ENCODE assay signal across 25 cellular contexts in the genomic region with DNA sequence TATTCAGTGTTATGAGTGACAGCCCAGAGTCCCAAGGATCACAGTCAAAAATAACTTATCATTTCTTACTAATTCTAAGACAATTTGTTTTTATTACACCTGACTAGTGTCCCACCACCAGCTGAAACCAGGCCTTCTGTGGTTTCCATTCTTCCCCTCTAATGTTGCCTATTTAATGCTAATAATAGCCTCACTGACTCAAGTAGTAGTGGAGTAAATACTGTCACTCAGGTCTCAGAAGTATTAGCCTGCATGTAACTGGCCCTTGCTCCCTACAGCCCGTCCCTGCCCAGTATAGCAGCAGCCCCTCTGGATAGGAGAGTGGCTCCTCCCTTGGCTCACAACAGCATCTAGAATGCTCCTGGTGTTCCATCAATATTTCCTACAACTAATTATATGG.
"Had no signal": no experiment of that assay in that cellular context is flagged by ENCODE, and none has a peak within 500 bp of the region (broad histone marks: within the 10 kb centered on the region; RNA-seq: fewer than 3 reads in every experiment).

No MANE protein-coding gene starts in this region.

- H3K36me3 ChIP-seq: brain microvascular endothelial cell, cardiac muscle cell, Peyer's patch had no signal

- H3K27ac ChIP-seq: brain microvascular endothelial cell, cardiac muscle cell, Peyer's patch, SK-N-MC, VCaP had no signal

- H3K27ac Mint-ChIP-seq: activated CD4-positive, alpha-beta memory T cell treated with anti-CD3 and anti-CD28 coated beads, Interleukin-2, amount 10 ng/mL, durations not matched to agents 7 days and 5 days; activated CD4-positive, alpha-beta T cell treated with anti-CD3 and anti-CD28 coated beads for 36 hours; activated naive CD4-positive, alpha-beta T cell treated with anti-CD3 and anti-CD28 coated beads for 36 hours; activated naive CD8-positive, alpha-beta T cell; activated T-helper 17 cell treated with anti-CD3 and anti-CD28 coated beads, Interleukin-2, amount 50 U/mL, for 72 hours; IgD-negative memory B cell; T-cell had no signal

- H3K27me3 ChIP-seq: brain microvascular endothelial cell, cardiac muscle cell, Peyer's patch had no signal

- H3K9me3 ChIP-seq: Peyer's patch had no signal

- H3K36me3 Mint-ChIP-seq: IgD-negative memory B cell, T-cell had no signal

- ATAC-seq: activated CD4-positive, alpha-beta T cell treated with anti-CD3 and anti-CD28 coated beads for 36 hours; activated T-helper 17 cell treated with anti-CD3 and anti-CD28 coated beads, Interleukin-2, amount 50 U/mL, for 72 hours; T-cell had no signal

- H3K4me1 Mint-ChIP-seq: activated CD4-positive, alpha-beta T cell treated with anti-CD3 and anti-CD28 coated beads for 36 hours; activated T-helper 17 cell treated with anti-CD3 and anti-CD28 coated beads, Interleukin-2, amount 50 U/mL, for 72 hours; IgD-negative memory B cell had no signal

- H3K4me3 ChIP-seq: cardiac muscle cell, Peyer's patch, SK-N-MC had no signal

- DNase-seq: activated CD4-positive, alpha-beta memory T cell treated with anti-CD3 and anti-CD28 coated beads, Interleukin-2, amount 10 ng/mL, durations not matched to agents 7 days and 5 days; activated CD4-positive, alpha-beta T cell treated with anti-CD3 and anti-CD28 coated beads for 36 hours; activated CD4-positive, alpha-beta T cell treated with anti-CD3 and anti-CD28 coated beads, Interleukin-2, amount 50 U/mL, for 1 hour; activated gamma-delta T cell; activated naive CD4-positive, alpha-beta T cell treated with anti-CD3 and anti-CD28 coated beads for 36 hours; activated T-cell treated with anti-CD3 and anti-CD28 coated beads for 4 hours; activated T-cell treated with anti-CD3 and anti-CD28 coated beads, Interleukin-2, amount 50 U/mL, for 48 hours; amygdala; brain microvascular endothelial cell; KG1; NCI-H1092; NCI-H1694; NCI-H2029 treated with DMSO at 0.1 percent for 48 hours; NCI-H510A treated with DMSO at 0.1 percent for 48 hours; NCI-H69; Peyer's patch; T-cell; T-helper 2 cell; T1000 had no signal

- H3K4me1 ChIP-seq: Peyer's patch had no signal

- H3K9me3 Mint-ChIP-seq: activated naive CD4-positive, alpha-beta T cell treated with anti-CD3 and anti-CD28 coated beads for 36 hours; activated T-helper 17 cell treated with anti-CD3 and anti-CD28 coated beads, Interleukin-2, amount 50 U/mL, for 72 hours had no signal

- H3K27me3 Mint-ChIP-seq: activated CD4-positive, alpha-beta memory T cell treated with anti-CD3 and anti-CD28 coated beads, Interleukin-2, amount 10 ng/mL, durations not matched to agents 7 days and 5 days; activated CD4-positive, alpha-beta T cell treated with anti-CD3 and anti-CD28 coated beads for 36 hours; activated naive CD8-positive, alpha-beta T cell; activated T-helper 17 cell treated with anti-CD3 and anti-CD28 coated beads, Interleukin-2, amount 50 U/mL, for 72 hours; IgD-negative memory B cell; T-cell had no signal

- H3K4me3 Mint-ChIP-seq: activated CD4-positive, alpha-beta memory T cell treated with anti-CD3 and anti-CD28 coated beads, Interleukin-2, amount 10 ng/mL, durations not matched to agents 7 days and 5 days; activated CD4-positive, alpha-beta T cell treated with anti-CD3 and anti-CD28 coated beads for 36 hours; activated naive CD4-positive, alpha-beta T cell treated with anti-CD3 and anti-CD28 coated beads for 36 hours; activated naive CD8-positive, alpha-beta T cell; activated T-helper 17 cell treated with anti-CD3 and anti-CD28 coated beads, Interleukin-2, amount 50 U/mL, for 72 hours; IgD-negative memory B cell; T-cell had no signal
